ENCODE assay signal across 8 cellular contexts in genomic region chr10:101214446-101215396, GRCh38. TPM values are rescaled to one million over a fixed set of nuclear protein-coding genes. Genes with fewer than 3 reads are reported as not detected.
DNase-seq lines count a peak whose midpoint lies in the region; ATAC-seq, FAIRE-seq and TF ChIP-seq lines count a peak whose summit lies in the region.

No MANE protein-coding gene starts in this region.

- no CpG with 5 or more reads among the region's 49 CpGs for WGBS in trophoblast cell (ENCODE audit: extremely low coverage, insufficient coverage, insufficient read length)

- H3K9me3 ChIP-seq in trophoblast cell (ENCODE audit: insufficient read depth, low read depth, low read length) (peaks cover 8% of the 10 kb centered on the region), upper lobe of right lung (no peaks in the 10 kb centered on the region)

- no peak overlapping the region for H3K4ac ChIP-seq in trophoblast cell (ENCODE audit: low read depth, low read length)

- H2BK120ac ChIP-seq in trophoblast cell (ENCODE audit: insufficient read depth, low read length, poor library complexity): no peak overlapping the region

- no peak overlapping the region for H3K4me2 ChIP-seq in trophoblast cell (ENCODE audit: low read length)

- H2AK5ac ChIP-seq in trophoblast cell (ENCODE audit: low read length): no peak overlapping the region

- H4K91ac ChIP-seq in trophoblast cell (ENCODE audit: low read depth, low read length): no peak overlapping the region

- H3K27ac ChIP-seq in trophoblast cell (ENCODE audit: low read depth, low read length) (no peak overlapping the region), upper lobe of right lung (no peak overlapping the region)

- H3K27me3 ChIP-seq in trophoblast cell (ENCODE audit: insufficient read depth, low read length) (peaks cover 60% of the 10 kb centered on the region), upper lobe of right lung (peaks cover 94% of the 10 kb centered on the region)

- H3K14ac ChIP-seq in trophoblast cell (ENCODE audit: low read length): no peak overlapping the region

- H3K79me2 ChIP-seq in trophoblast cell (ENCODE audit: control insufficient read depth, insufficient read depth, low read length, poor library complexity): no peaks in the 10 kb centered on the region

- in situ Hi-C loops in G401 (cut with HindIII; ENCODE audit: low sequenced_read_pairs): no loop called here

- H3K36me3 ChIP-seq in trophoblast cell (ENCODE audit: control insufficient read depth in 1 of 2, insufficient read depth in 2 of 2, low read length in 2 of 2) (peaks cover 0 to 1% of the 10 kb centered on the region in 2 experiments), upper lobe of right lung (no peaks in the 10 kb centered on the region)

- ATAC-seq in upper lobe of right lung (peak; percentile 70), HG02840 (IDR thresholded peaks at IDR 0.05; ENCODE audit: low FRiP score, unreplicated experiment) (no peak)

- peak; percentile 13 for FAIRE-seq in HTR-8/SVneo (lab: Jason Lieb, UNC)

- no peak overlapping the region for H3K18ac ChIP-seq in trophoblast cell (ENCODE audit: low read length)

- H3K9ac ChIP-seq in trophoblast cell (ENCODE audit: low read length): no peak overlapping the region

- H4K8ac ChIP-seq in trophoblast cell (ENCODE audit: low read depth, low read length): no peak overlapping the region

- no peak overlapping the region for H3K23ac ChIP-seq in trophoblast cell (ENCODE audit: low read length)

- intact Hi-C loops in upper lobe of right lung (cut with DNase I): loop anchor here (10.0 kb wide), 1 partner anchor 360 kb away; no protein-coding TSS in a partner anchor

- H3K4me3 ChIP-seq in fibroblast of villous mesenchyme (ENCODE audit: low read depth, low read length): no peak overlapping the region
- H3K4me3 ChIP-seq in trophoblast cell (ENCODE audit: low read depth, low read length): no peak overlapping the region
- H3K4me3 ChIP-seq in upper lobe of right lung: no peak overlapping the region

- DNase-seq in G401 (ENCODE audit: low spot score): peak; percentile 67
- DNase-seq in HTR-8/SVneo (ENCODE audit: insufficient read length, low spot score): peak; percentile 75
- DNase-seq in RPMI7951 (ENCODE audit: low read depth): peak; percentile 29
- DNase-seq in activated T-helper 1 cell treated with anti-CD3 and anti-CD28 coated beads, Interleukin-2, amount 50 U/mL, for 16 hours (ENCODE audit: low read depth in 1 of 2, low spot score in 1 of 2): peak; percentile 59 to 63
- DNase-seq in fibroblast of villous mesenchyme (ENCODE audit: low read depth): peak; percentile 37
- DNase-seq in trophoblast cell: peak; percentile 62 to 83
- DNase-seq in upper lobe of right lung: peak; percentile 80

- no peak overlapping the region for H2BK5ac ChIP-seq in trophoblast cell (ENCODE audit: low read depth, low read length, poor library complexity)

- H2BK12ac ChIP-seq in trophoblast cell (ENCODE audit: low read length): no peak overlapping the region

- H3K79me1 ChIP-seq in trophoblast cell (ENCODE audit: low read length): no peaks in the 10 kb centered on the region

- no peak overlapping the region for H2AFZ ChIP-seq in trophoblast cell (ENCODE audit: insufficient read depth, low read length, poor library complexity)

- peak; percentile 77 for TF ChIP-seq CTCF in fibroblast of villous mesenchyme (IDR thresholded peaks at IDR 0.05; ENCODE audit: insufficient read depth, low read depth, low read length)
- TF ChIP-seq CTCF in upper lobe of right lung (IDR thresholded peaks at IDR 0.05): peak; percentile 93

- H4K12ac ChIP-seq in trophoblast cell (ENCODE audit: low read depth, low read length): no peak overlapping the region

- H3K4me1 ChIP-seq in trophoblast cell (ENCODE audit: control insufficient read depth in 1 of 2, insufficient read depth in 2 of 2, low read length in 2 of 2) (peaks cover 2 to 5% of the 10 kb centered on the region in 2 experiments), upper lobe of right lung (peaks cover 28% of the 10 kb centered on the region)

RNA-seq across cellular contexts. Expression of gene LBX1, which starts 14.5 kb away (rescaled TPM):
- 17.5 and 32.2 TPM in 2 replicates for total RNA-seq in G401 (2014; rRNA removed; shearing (Covaris generic))
- total RNA-seq in RPMI7951 (2014; rRNA removed; shearing (Covaris generic)): not detected in 2 replicates
- total RNA-seq in fibroblast of villous mesenchyme (not detected in 2 replicates), upper lobe of right lung (not detected)
- not detected in 2 replicates for polyA plus RNA-seq in trophoblast cell (2013)

Comparison
In these comparisons a context has a peak if more than half of its experiments do, and no peak if none do; other contexts are left out.
1. DNase-seq: peak in every context shown above with its lines; median percentile 80 in upper lobe of right lung; 75 in HTR-8/SVneo; 72 in trophoblast cell; 67 in G401; 61 in activated T-helper 1 cell treated with anti-CD3 and anti-CD28 coated beads, Interleukin-2, amount 50 U/mL, for 16 hours; 37 in fibroblast of villous mesenchyme; 29 in RPMI7951.
2. RNA of gene LBX1, which starts 14.5 kb away (total RNA-seq): 17.5 to 32.2 TPM in G401; not detected in RPMI7951, not detected in fibroblast of villous mesenchyme and not detected in upper lobe of right lung (single experiment); every median in the first group is over 10 times any median in the second.